Comparison of ENCODE assay signal across 8 cellular contexts in genomic region chr14:88551936-88552565, GRCh38. TPM values are rescaled to one million over a fixed set of nuclear protein-coding genes. Genes with fewer than 3 reads are reported as not detected.
DNase-seq lines count a peak whose midpoint lies in the region; ATAC-seq and TF ChIP-seq lines count a peak whose summit lies in the region.

No MANE protein-coding gene starts in this region.

- TF ChIP-seq CTCF in fibroblast of the aortic adventitia (IDR thresholded peaks at IDR 0.05; ENCODE audit: insufficient read depth, low read length) = no peak
- TF ChIP-seq CTCF in neural crest cell (conservative IDR thresholded peaks at IDR 0.05) = no peak

- H3K9me3 Mint-ChIP-seq in neural crest cell = no peaks in the 10 kb centered on the region

- no peaks in the 10 kb centered on the region for H3K9me3 ChIP-seq in T-helper 17 cell (ENCODE audit: control insufficient read depth, low read length, poor library complexity, severe bottlenecking)

- DNase-seq in D341Med (ENCODE audit: low spot score) (peak; percentile 52), T-helper 17 cell (no peak), fibroblast of the aortic adventitia (ENCODE audit: low read depth) (peak; percentile 34), neural crest cell (ENCODE audit: low read depth, low spot score) (no peak), NCI-H2171 (lab: John Stamatoyannopoulos, UW) (no peak), SHP77 treated with DMSO at 0.1 percent for 48 hours (lab: John Stamatoyannopoulos, UW) (no peak)

- H3K36me3 Mint-ChIP-seq in T-helper 17 cell (ENCODE audit: low read depth) = peaks cover 2% of the 10 kb centered on the region
- peaks cover 3% of the 10 kb centered on the region for H3K36me3 Mint-ChIP-seq in neural crest cell (ENCODE audit: low read depth)

- H3K27ac Mint-ChIP-seq in T-helper 17 cell = no peak overlapping the region
- H3K27ac Mint-ChIP-seq in neural crest cell (ENCODE audit: unreplicated experiment) = peak overlapping the region; percentile 53

- peaks cover 18% of the 10 kb centered on the region for H3K4me1 Mint-ChIP-seq in T-helper 17 cell
- H3K4me1 Mint-ChIP-seq in neural crest cell = peaks cover 28% of the 10 kb centered on the region

- H3K27me3 Mint-ChIP-seq in T-helper 17 cell = peaks cover 72% of the 10 kb centered on the region
- peaks cover 15% of the 10 kb centered on the region for H3K27me3 Mint-ChIP-seq in neural crest cell (ENCODE audit: low read depth)

- H3K4me3 Mint-ChIP-seq in T-helper 17 cell (peak overlapping the region; percentile 64), neural crest cell (peak overlapping the region; percentile 93)

- peak overlapping the region; percentile 84 for H3K4me3 ChIP-seq in fibroblast of the aortic adventitia (ENCODE audit: low read depth, low read length)

- ATAC-seq in T-helper 17 cell = no peak
- no peak for ATAC-seq in HG03520 (IDR thresholded peaks at IDR 0.05; ENCODE audit: unreplicated experiment)
- no peak for ATAC-seq in GM21786 (IDR thresholded peaks at IDR 0.05; ENCODE audit: unreplicated experiment)

RNA-seq across cellular contexts. Expression of gene PTPN21, which starts 2.8 kb away (rescaled TPM):
- not detected for total RNA-seq in T-helper 17 cell
- 10.3 and 16.2 TPM in 2 replicates for total RNA-seq in fibroblast of the aortic adventitia (ENCODE audit: low replicate concordance)
- 21.9 and 25.3 TPM in 2 replicates for total RNA-seq in neural crest cell

RNA-seq across cellular contexts. Expression of gene ZC3H14, which starts 10.8 kb away (rescaled TPM):
- 10 to 100 TPM; 34.5 to 41.7 TPM for total RNA-seq in T-helper 17 cell
- 35.6 and 78.3 TPM in 2 replicates for total RNA-seq in fibroblast of the aortic adventitia (ENCODE audit: low replicate concordance)
- 92.7 and 104 TPM in 2 replicates for total RNA-seq in neural crest cell

Comparison
In these comparisons a context has a peak if more than half of its experiments do, and no peak if none do; other contexts are left out.
1. DNase-seq: peak in D341Med (single experiment) and fibroblast of the aortic adventitia (single experiment); none in T-helper 17 cell (0 of 3), neural crest cell (single experiment), NCI-H2171 (single experiment) and SHP77 treated with DMSO at 0.1 percent for 48 hours (single experiment).
2. RNA of gene PTPN21, which starts 2.8 kb away (total RNA-seq): 21.9 to 25.3 TPM in neural crest cell and 10.3 to 16.2 TPM in fibroblast of the aortic adventitia; not detected in T-helper 17 cell; every median in the first group is over 10 times any median in the second.